Comparison of ENCODE assay signal across 13 cellular contexts in the genomic region with DNA sequence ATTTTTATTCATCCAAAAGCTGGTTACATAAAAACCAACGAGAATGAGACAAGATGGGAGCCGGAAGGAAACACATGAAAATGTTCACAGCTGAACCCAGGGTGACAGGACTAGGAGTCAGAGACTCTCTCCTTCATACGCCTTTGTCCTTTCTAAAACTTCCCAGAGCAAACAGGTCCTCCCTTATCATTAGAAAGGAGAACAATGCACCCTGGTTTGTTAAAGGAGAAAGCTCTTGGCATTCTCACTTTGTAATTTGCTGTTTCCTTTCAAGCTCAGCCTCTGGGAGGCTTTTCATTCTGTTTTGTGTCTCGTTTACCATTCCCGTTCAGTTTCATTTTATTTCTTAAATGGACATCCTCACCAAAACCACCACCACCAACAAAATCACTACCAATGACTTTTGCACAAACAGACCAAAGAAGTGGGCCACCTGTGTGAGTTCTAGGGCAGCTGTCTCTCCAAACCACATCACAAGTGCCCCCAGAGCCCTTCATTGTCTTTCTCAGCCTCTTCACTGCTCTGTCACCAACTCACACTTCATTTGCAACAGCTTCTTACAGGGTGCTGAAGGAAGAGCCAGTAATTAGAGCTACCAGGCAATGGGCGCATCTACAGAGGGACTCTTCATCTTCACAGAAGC.
DNase-seq lines count a peak whose midpoint lies in the region; ATAC-seq and TF ChIP-seq lines count a peak whose summit lies in the region.
"Had no signal": no experiment of that assay in that cellular context is flagged by ENCODE, and none has a peak within 500 bp of the region (broad histone marks: within the 10 kb centered on the region; RNA-seq: fewer than 3 reads in every experiment).

No MANE protein-coding gene starts in this region.

- POLR2A ChIA-PET in CD4-positive, alpha-beta memory T cell (lab: Charles Lee; ENCODE audit: partially characterized antibody): interaction anchor here (0.8 to 9.3 kb wide), 10 partner anchors 9 to 106 kb away, joined by 3 to 109 read pairs (median 12); a partner anchor contains a TSS

- H3K36me3 ChIP-seq in CD4-positive, alpha-beta memory T cell (ENCODE audit: insufficient read depth, low read length): no peaks in the 10 kb centered on the region
- H3K36me3 ChIP-seq in HUES48 (ENCODE audit: control insufficient read depth, insufficient read depth, low read length): no peaks in the 10 kb centered on the region
- H3K36me3 ChIP-seq: ovary, SJSA1 had no signal

- no peaks in the 10 kb centered on the region for H3K27me3 Mint-ChIP-seq in CD4-positive, alpha-beta memory T cell
- H3K27me3 Mint-ChIP-seq in brain (peaks cover 2% of the 10 kb centered on the region), nephron (ENCODE audit: low read depth) (peaks cover 5% of the 10 kb centered on the region)

- DNase-seq in CD4-positive, alpha-beta memory T cell: peak in 3 of 5 donors; percentile 38 to 44 (median 42)
- DNase-seq in NCI-H524 treated with DMSO at 0.1 percent for 48 hours (lab: John Stamatoyannopoulos, UW): no peak
- DNase-seq: dermis blood vessel endothelial cell; NCI-H187 treated with DMSO at 0.1 percent for 48 hours; stimulated activated CD4-positive, alpha-beta T cell treated with anti-CD3 and anti-CD28 coated beads, Interleukin-4, amount 100 ng/mL, for 4 hours had no signal

- intact Hi-C loops in CD4-positive, alpha-beta memory T cell (cut with micrococcal nuclease): loop anchor here (1.0 to 10.0 kb wide), 2 partner anchors 21 to 109 kb away; a partner anchor contains a TSS

- no peak overlapping the region for H3K9ac ChIP-seq in HUES48 (ENCODE audit: low read depth, low read length)

- H3K27ac Mint-ChIP-seq in CD4-positive, alpha-beta memory T cell: peak overlapping the region; percentile 79 to 94 (median 91)
- H3K27ac Mint-ChIP-seq in brain (peak overlapping the region; percentile 72 to 92 (median 87)), nephron (peak overlapping the region; percentile 68 to 80 (median 68))

- CTCF ChIA-PET in CD4-positive, alpha-beta memory T cell (lab: Charles Lee; ENCODE audit: partially characterized antibody): interaction anchor here (1.4 to 13.5 kb wide), 5 partner anchors 8 to 74 kb away, joined by 3 to 196 read pairs (median 8); no protein-coding TSS in a partner anchor

- no peaks in the 10 kb centered on the region for H3K27me3 ChIP-seq in CD4-positive, alpha-beta memory T cell (ENCODE audit: insufficient read depth, low read length)
- H3K27me3 ChIP-seq in HUES48 (ENCODE audit: control insufficient read depth, insufficient read depth, low read length): no peaks in the 10 kb centered on the region
- H3K27me3 ChIP-seq: ovary, SJSA1 had no signal

- peaks cover 2 to 8% of the 10 kb centered on the region in 2 donors for H3K36me3 Mint-ChIP-seq in CD4-positive, alpha-beta memory T cell
- H3K36me3 Mint-ChIP-seq in brain: no peaks in the 10 kb centered on the region
- no peaks in the 10 kb centered on the region for H3K36me3 Mint-ChIP-seq in nephron (ENCODE audit: low read depth)

- no peaks in the 10 kb centered on the region for H3K9me3 ChIP-seq in CD4-positive, alpha-beta memory T cell (ENCODE audit: control insufficient read depth in 1 of 2, low read length in 2 of 2)
- no peaks in the 10 kb centered on the region for H3K9me3 ChIP-seq in HUES48 (ENCODE audit: control insufficient read depth, insufficient read depth, low read length)
- H3K9me3 ChIP-seq: ovary, SJSA1 had no signal

- peak overlapping the region; percentile 5 to 42 for H3K4me3 ChIP-seq in CD4-positive, alpha-beta memory T cell (ENCODE audit: low read length in 2 of 2)
- no peak overlapping the region for H3K4me3 ChIP-seq in HUES48 (ENCODE audit: low read depth, low read length)
- H3K4me3 ChIP-seq: ovary, SJSA1 had no signal

- no peak for ATAC-seq in GM21825 (IDR thresholded peaks at IDR 0.05; ENCODE audit: unreplicated experiment)
- ATAC-seq in GM21360 (IDR thresholded peaks at IDR 0.05; ENCODE audit: unreplicated experiment): no peak

- H3K4me3 Mint-ChIP-seq in CD4-positive, alpha-beta memory T cell: peak overlapping the region; percentile 69 to 93 (median 83)
- peak overlapping the region in 4 of 5 experiments; percentile 3 to 71 (median 62) for H3K4me3 Mint-ChIP-seq in brain
- no peak overlapping the region for H3K4me3 Mint-ChIP-seq in nephron

- H3K9me3 Mint-ChIP-seq in CD4-positive, alpha-beta memory T cell: peaks cover 0 to 2% (median 0%) of the 10 kb centered on the region in 8 donors
- no peaks in the 10 kb centered on the region for H3K9me3 Mint-ChIP-seq in brain
- H3K9me3 Mint-ChIP-seq in nephron: no peaks in the 10 kb centered on the region

- peaks cover 40 to 81% (median 59%) of the 10 kb centered on the region in 4 donors for H3K4me1 Mint-ChIP-seq in CD4-positive, alpha-beta memory T cell
- H3K4me1 Mint-ChIP-seq in brain (peaks cover 96% of the 10 kb centered on the region), nephron (peaks cover 75% of the 10 kb centered on the region)

- peak overlapping the region; percentile 27 for H3K27ac ChIP-seq in CD4-positive, alpha-beta memory T cell (ENCODE audit: low read depth, low read length)
- H3K27ac ChIP-seq in HUES48 (ENCODE audit: low read depth, low read length): peak overlapping the region; percentile 81
- H3K27ac ChIP-seq: HL-60, SJSA1 had no signal

- H3K4me1 ChIP-seq in CD4-positive, alpha-beta memory T cell (ENCODE audit: insufficient read depth, low read length): peaks cover 69% of the 10 kb centered on the region
- H3K4me1 ChIP-seq in HUES48 (ENCODE audit: control insufficient read depth, insufficient read depth, low read length): peaks cover 62% of the 10 kb centered on the region

- TF ChIP-seq CTCF in brain (conservative IDR thresholded peaks at IDR 0.05) (no peak), nephron (IDR thresholded peaks at IDR 0.05; ENCODE audit: unreplicated experiment in 3 of 3) (no peak)

Comparison
In these comparisons a context has a peak if more than half of its experiments do, and no peak if none do; other contexts are left out.
1. H3K4me3 Mint-ChIP-seq: peak in CD4-positive, alpha-beta memory T cell (8 of 8) and brain (4 of 5); none in nephron (0 of 3).
2. Peak in every context shown above with its lines, with median percentiles within 50 percentile points of each other: H3K27ac Mint-ChIP-seq.